In the genomic region with DNA sequence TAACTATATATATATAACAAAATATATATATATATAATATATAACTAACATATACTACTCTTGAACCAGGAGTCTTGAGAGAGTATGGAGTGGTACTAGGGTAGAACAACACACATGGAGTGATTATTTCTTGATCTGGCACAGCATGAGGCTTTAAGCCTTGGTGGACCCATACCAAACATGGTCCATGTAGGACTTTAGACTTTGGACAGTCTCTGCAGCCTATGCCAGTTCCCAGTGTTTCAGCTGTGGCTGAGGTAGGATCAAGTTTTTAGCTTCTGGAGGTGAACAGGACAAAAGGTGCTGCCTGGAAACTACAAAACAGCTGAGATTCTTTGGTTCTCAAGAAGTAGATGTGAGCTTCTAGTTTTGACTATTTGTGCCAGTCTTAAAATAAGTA, we compare ENCODE assay signal across 2 cellular contexts.
TF ChIP-seq lines count a peak whose summit lies in the region.

No MANE protein-coding gene starts in this region.

TF ChIP-seq in IMR-90, 13 proteins besides CTCF, POLR2A, EP300 and RAD21:
- TF ChIP-seq MAFK (IDR thresholded peaks at IDR 0.05; ENCODE audit: low read depth, low read length), result no peak
- no peak for TF ChIP-seq SMC3 (IDR thresholded peaks at IDR 0.05; ENCODE audit: low read depth, low read length)
- TF ChIP-seq, protein P1, sequence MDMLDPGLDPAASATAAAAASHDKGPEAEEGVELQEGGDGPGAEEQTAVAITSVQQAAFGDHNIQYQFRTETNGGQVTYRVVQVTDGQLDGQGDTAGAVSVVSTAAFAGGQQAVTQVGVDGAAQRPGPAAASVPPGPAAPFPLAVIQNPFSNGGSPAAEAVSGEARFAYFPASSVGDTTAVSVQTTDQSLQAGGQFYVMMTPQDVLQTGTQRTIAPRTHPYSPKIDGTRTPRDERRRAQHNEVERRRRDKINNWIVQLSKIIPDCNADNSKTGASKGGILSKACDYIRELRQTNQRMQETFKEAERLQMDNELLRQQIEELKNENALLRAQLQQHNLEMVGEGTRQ (IDR thresholded peaks at IDR 0.05; ENCODE audit: low read depth, low read length), result no peak
- no peak for TF ChIP-seq RFX5 (IDR thresholded peaks at IDR 0.05; ENCODE audit: low read depth, low read length)
- TF ChIP-seq, protein P2, sequence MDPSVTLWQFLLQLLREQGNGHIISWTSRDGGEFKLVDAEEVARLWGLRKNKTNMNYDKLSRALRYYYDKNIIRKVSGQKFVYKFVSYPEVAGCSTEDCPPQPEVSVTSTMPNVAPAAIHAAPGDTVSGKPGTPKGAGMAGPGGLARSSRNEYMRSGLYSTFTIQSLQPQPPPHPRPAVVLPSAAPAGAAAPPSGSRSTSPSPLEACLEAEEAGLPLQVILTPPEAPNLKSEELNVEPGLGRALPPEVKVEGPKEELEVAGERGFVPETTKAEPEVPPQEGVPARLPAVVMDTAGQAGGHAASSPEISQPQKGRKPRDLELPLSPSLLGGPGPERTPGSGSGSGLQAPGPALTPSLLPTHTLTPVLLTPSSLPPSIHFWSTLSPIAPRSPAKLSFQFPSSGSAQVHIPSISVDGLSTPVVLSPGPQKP (IDR thresholded peaks at IDR 0.05; ENCODE audit: borderline replicate concordance, low read depth, low read length), result no peak
- TF ChIP-seq CHD1 (IDR thresholded peaks at IDR 0.05; ENCODE audit: low read depth, low read length), result no peak
- no peak for TF ChIP-seq NFE2L2 (IDR thresholded peaks at IDR 0.05; ENCODE audit: low read depth, low read length)
- TF ChIP-seq CEBPB (IDR thresholded peaks at IDR 0.05; ENCODE audit: low read depth, low read length), result no peak
- TF ChIP-seq MXI1 (IDR thresholded peaks at IDR 0.05; ENCODE audit: borderline replicate concordance, low read depth, low read length), result no peak
- TF ChIP-seq FOS (IDR thresholded peaks at IDR 0.05; ENCODE audit: low read depth, low read length), result no peak
- TF ChIP-seq MAZ (IDR thresholded peaks at IDR 0.05; ENCODE audit: borderline replicate concordance, low read depth, low read length), result no peak

TF ChIP-seq in HepG2, 621 proteins besides CTCF, POLR2A, EP300 and RAD21:
- TF ChIP-seq ZNF34 (CRISPR knock-in tag; IDR thresholded peaks at IDR 0.05; ENCODE audit: borderline replicate concordance) (no peak), DNMT1 (CRISPR knock-in tag; IDR thresholded peaks at IDR 0.05) (no peak), NONO (IDR thresholded peaks at IDR 0.05) (no peak), NONO (CRISPR knock-in tag; conservative IDR thresholded peaks at IDR 0.05) (no peak), ZNF644 (CRISPR knock-in tag; IDR thresholded peaks at IDR 0.05; ENCODE audit: low read depth) (peak; percentile 68), RNF2 (conservative IDR thresholded peaks at IDR 0.05; ENCODE audit: low read depth) (no peak), HNF4A (CRISPR knock-in tag; IDR thresholded peaks at IDR 0.05) (peak; percentile 67), FOXJ3 (CRISPR knock-in tag; IDR thresholded peaks at IDR 0.05; ENCODE audit: borderline replicate concordance) (no peak), FOSL1 (CRISPR knock-in tag; IDR thresholded peaks at IDR 0.05; ENCODE audit: borderline replicate concordance) (no peak), ELK4 (CRISPR knock-in tag; IDR thresholded peaks at IDR 0.05; ENCODE audit: borderline replicate concordance) (no peak), MED1 (CRISPR knock-in tag; IDR thresholded peaks at IDR 0.05) (no peak), STAG1 (CRISPR knock-in tag; IDR thresholded peaks at IDR 0.05) (no peak), ZNF441 (CRISPR knock-in tag; IDR thresholded peaks at IDR 0.05; ENCODE audit: borderline replicate concordance) (no peak), BHLHE40 (IDR thresholded peaks at IDR 0.05; ENCODE audit: low read length) (no peak), ZNF878 (CRISPR knock-in tag; IDR thresholded peaks at IDR 0.05) (no peak), HNF1B (CRISPR knock-in tag; IDR thresholded peaks at IDR 0.05) (no peak), HNF4G (IDR thresholded peaks at IDR 0.05; ENCODE audit: borderline replicate concordance, low read depth, low read length) (peak; percentile 47), HNF4G (CRISPR knock-in tag; IDR thresholded peaks at IDR 0.05; ENCODE audit: borderline replicate concordance, low read depth) (no peak), TGIF2 (CRISPR knock-in tag; IDR thresholded peaks at IDR 0.05) (no peak), SMARCC2 (IDR thresholded peaks at IDR 0.05) (no peak), ZBTB39 (CRISPR knock-in tag; IDR thresholded peaks at IDR 0.05) (no peak)
- TF ChIP-seq, protein P3, sequence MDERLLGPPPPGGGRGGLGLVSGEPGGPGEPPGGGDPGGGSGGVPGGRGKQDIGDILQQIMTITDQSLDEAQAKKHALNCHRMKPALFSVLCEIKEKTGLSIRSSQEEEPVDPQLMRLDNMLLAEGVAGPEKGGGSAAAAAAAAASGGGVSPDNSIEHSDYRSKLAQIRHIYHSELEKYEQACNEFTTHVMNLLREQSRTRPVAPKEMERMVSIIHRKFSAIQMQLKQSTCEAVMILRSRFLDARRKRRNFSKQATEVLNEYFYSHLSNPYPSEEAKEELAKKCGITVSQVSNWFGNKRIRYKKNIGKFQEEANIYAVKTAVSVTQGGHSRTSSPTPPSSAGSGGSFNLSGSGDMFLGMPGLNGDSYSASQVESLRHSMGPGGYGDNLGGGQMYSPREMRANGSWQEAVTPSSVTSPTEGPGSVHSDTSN (CRISPR knock-in tag; IDR thresholded peaks at IDR 0.05), result no peak
- TF ChIP-seq, protein P4, sequence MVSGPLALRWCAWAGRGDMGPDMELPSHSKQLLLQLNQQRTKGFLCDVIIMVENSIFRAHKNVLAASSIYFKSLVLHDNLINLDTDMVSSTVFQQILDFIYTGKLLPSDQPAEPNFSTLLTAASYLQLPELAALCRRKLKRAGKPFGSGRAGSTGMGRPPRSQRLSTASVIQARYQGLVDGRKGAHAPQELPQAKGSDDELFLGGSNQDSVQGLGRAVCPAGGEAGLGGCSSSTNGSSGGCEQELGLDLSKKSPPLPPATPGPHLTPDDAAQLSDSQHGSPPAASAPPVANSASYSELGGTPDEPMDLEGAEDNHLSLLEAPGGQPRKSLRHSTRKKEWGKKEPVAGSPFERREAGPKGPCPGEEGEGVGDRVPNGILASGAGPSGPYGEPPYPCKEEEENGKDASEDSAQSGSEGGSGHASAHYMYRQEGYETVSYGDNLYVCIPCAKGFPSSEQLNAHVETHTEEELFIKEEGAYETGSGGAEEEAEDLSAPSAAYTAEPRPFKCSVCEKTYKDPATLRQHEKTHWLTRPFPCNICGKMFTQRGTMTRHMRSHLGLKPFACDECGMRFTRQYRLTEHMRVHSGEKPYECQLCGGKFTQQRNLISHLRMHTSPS (CRISPR knock-in tag; IDR thresholded peaks at IDR 0.05; ENCODE audit: low read depth), result no peak
- TF ChIP-seq, protein P5, sequence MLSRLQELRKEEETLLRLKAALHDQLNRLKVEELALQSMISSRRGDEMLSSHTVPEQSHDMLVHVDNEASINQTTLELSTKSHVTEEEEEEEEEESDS (CRISPR knock-in tag; IDR thresholded peaks at IDR 0.05; ENCODE audit: borderline replicate concordance), result no peak
